In genomic region chr7:30633223-30633622, GRCh38 we compare ENCODE assay signal across 16 cellular contexts. TPM values are rescaled to one million over a fixed set of nuclear protein-coding genes. Genes with fewer than 3 reads are reported as not detected.
"Had no signal": no experiment of that assay in that cellular context is flagged by ENCODE, and none has a peak within 500 bp of the region (broad histone marks: within the 10 kb centered on the region; RNA-seq: fewer than 3 reads in every experiment).

No MANE protein-coding gene starts in this region.

- H3K27ac Mint-ChIP-seq: mesothelial cell of epicardium had no signal

- FAIRE-seq: kidney had no signal

- H3K9me3 Mint-ChIP-seq: mesothelial cell of epicardium had no signal

- H3K4me1 ChIP-seq: adrenal gland, gastroesophageal sphincter had no signal

- H3K4me3 Mint-ChIP-seq: mesothelial cell of epicardium had no signal

- H3K4me1 Mint-ChIP-seq: mesothelial cell of epicardium had no signal

- ATAC-seq: gastroesophageal sphincter, right cardiac atrium had no signal

- H3K27me3 ChIP-seq: adrenal gland, gastroesophageal sphincter, upper lobe of left lung had no signal

- H3K4me3 ChIP-seq: adrenal gland, gastroesophageal sphincter, upper lobe of left lung had no signal

- H3K27ac ChIP-seq: adrenal gland, gastroesophageal sphincter, WERI-Rb-1 had no signal

- DNase-seq: activated CD4-positive, alpha-beta T cell treated with anti-CD3 and anti-CD28 coated beads for 4 hours; activated naive CD4-positive, alpha-beta T cell treated with Interleukin-2 at 50 U/mL for 16 hours; adrenal gland; central memory CD4-positive, alpha-beta T cell; cortex of kidney; effector CD8-positive, alpha-beta T cell; kidney; right cardiac atrium; stimulated activated naive CD4-positive, alpha-beta T cell; upper lobe of left lung; WERI-Rb-1 had no signal

- H3K9me3 ChIP-seq: adrenal gland, gastroesophageal sphincter, upper lobe of left lung had no signal

RNA-seq across cellular contexts. Expression of gene CRHR2, which starts 49.0 kb away (rescaled TPM):
- total RNA-seq: kidney, liver, mesothelial cell of epicardium, myocyte, SK-MEL-5 had no signal
- polyA plus RNA-seq: liver had no signal
